Comparison of ENCODE assay signal across 24 cellular contexts in genomic region chr3:73510298-73510697, GRCh38.
A peak's percentile ranks its signal among the peaks of the same experiment; 100 is the strongest.
DNase-seq lines count a peak whose midpoint lies in the region; ATAC-seq and TF ChIP-seq lines count a peak whose summit lies in the region.
"Had no signal": no experiment of that assay in that cellular context is flagged by ENCODE, and none has a peak within 500 bp of the region (broad histone marks: within the 10 kb centered on the region; RNA-seq: fewer than 3 reads in every experiment).

No MANE protein-coding gene starts in this region.

- H3K27me3 ChIP-seq in left ventricle myocardium inferior (ENCODE audit: low read depth) (no peaks in the 10 kb centered on the region), mesenchymal stem cell (ENCODE audit: control insufficient read depth in 1 of 2, insufficient read depth in 1 of 2, low read length in 2 of 2) (no peaks in the 10 kb centered on the region)
- H3K27me3 ChIP-seq: BE2C, body of pancreas, colonic mucosa had no signal

- no peak overlapping the region for H3K4me2 ChIP-seq in mesenchymal stem cell (ENCODE audit: low read length, poor library complexity, severe bottlenecking)

- H3K9me3 Mint-ChIP-seq in endothelial cell (ENCODE audit: unreplicated experiment) (no peaks in the 10 kb centered on the region), nephron (no peaks in the 10 kb centered on the region)
- H3K9me3 Mint-ChIP-seq: activated T-helper 1 cell treated with anti-CD3 and anti-CD28 coated beads, Interleukin-12 subunit alpha, Interleukin-12 subunit beta, Interleukin-2, Interleukin-4 antibody, amounts not matched to agents 30 ng/mL and 10 ng/mL and 1 ng/mL, durations not matched to agents 14 hours and 24 hours and 36 hours had no signal

- H3K4me1 Mint-ChIP-seq in endothelial cell (ENCODE audit: unreplicated experiment) (peaks cover 27% of the 10 kb centered on the region), nephron (peaks cover 81% of the 10 kb centered on the region)
- H3K4me1 Mint-ChIP-seq: activated CD4-positive, alpha-beta T cell treated with anti-CD3 and anti-CD28 coated beads for 36 hours had no signal

- no peak overlapping the region for H3K4ac ChIP-seq in mesenchymal stem cell (ENCODE audit: low read depth in 1 of 2, low read length in 2 of 2)

- no peak overlapping the region for H3K23ac ChIP-seq in mesenchymal stem cell (ENCODE audit: low read length in 2 of 2)

- H3K4me3 ChIP-seq in left ventricle myocardium inferior (no peak overlapping the region), urinary bladder (ENCODE audit: low read depth, low read length) (no peak overlapping the region), mesenchymal stem cell (ENCODE audit: insufficient read depth in 1 of 2, low read depth in 1 of 2, low read length in 2 of 2) (no peak overlapping the region)
- H3K4me3 ChIP-seq: body of pancreas, colonic mucosa had no signal

- 55% methylated on average over 5 of the region's 5 CpGs for WGBS in urinary bladder
- 95% methylated on average over 4 of the region's 5 CpGs for WGBS in mesenchymal stem cell

- H2AK5ac ChIP-seq in mesenchymal stem cell (ENCODE audit: low read length, severe bottlenecking): no peak overlapping the region

- H3K27ac Mint-ChIP-seq in endothelial cell (ENCODE audit: unreplicated experiment) (peak overlapping the region; percentile 59), nephron (peak overlapping the region; percentile 75 to 80 (median 79))
- H3K27ac Mint-ChIP-seq: activated CD4-positive, alpha-beta T cell treated with anti-CD3 and anti-CD28 coated beads for 36 hours; activated naive CD8-positive, alpha-beta T cell; activated T-helper 1 cell treated with anti-CD3 and anti-CD28 coated beads, Interleukin-12 subunit alpha, Interleukin-12 subunit beta, Interleukin-2, Interleukin-4 antibody, amounts not matched to agents 30 ng/mL and 10 ng/mL and 1 ng/mL, durations not matched to agents 14 hours and 24 hours and 36 hours had no signal

- TF ChIP-seq CTCF in left ventricle myocardium inferior (IDR thresholded peaks at IDR 0.05; ENCODE audit: borderline replicate concordance) (no peak), endothelial cell (IDR thresholded peaks at IDR 0.05; ENCODE audit: unreplicated experiment) (no peak), nephron (IDR thresholded peaks at IDR 0.05; ENCODE audit: unreplicated experiment in 3 of 3) (no peak)

- no peak for ATAC-seq in Right ventricle myocardium inferior
- ATAC-seq: activated CD4-positive, alpha-beta T cell treated with anti-CD3 and anti-CD28 coated beads for 36 hours; body of pancreas had no signal

- no peak overlapping the region for H2BK120ac ChIP-seq in mesenchymal stem cell (ENCODE audit: low read depth, low read length)

- H3K27me3 Mint-ChIP-seq in endothelial cell (ENCODE audit: unreplicated experiment): no peaks in the 10 kb centered on the region
- no peaks in the 10 kb centered on the region for H3K27me3 Mint-ChIP-seq in nephron (ENCODE audit: low read depth)

- H2AFZ ChIP-seq in mesenchymal stem cell (ENCODE audit: low read depth, low read length): no peak overlapping the region

- no peak overlapping the region for H4K8ac ChIP-seq in mesenchymal stem cell (ENCODE audit: low read length)

- H3K9me3 ChIP-seq in left ventricle myocardium inferior (replicated peaks) (no peaks in the 10 kb centered on the region), mesenchymal stem cell (ENCODE audit: control insufficient read depth, low read length) (no peaks in the 10 kb centered on the region)
- H3K9me3 ChIP-seq: BE2C, body of pancreas, colonic mucosa, neutrophil had no signal

- H2BK15ac ChIP-seq in mesenchymal stem cell (ENCODE audit: low read depth, poor library complexity, severe bottlenecking): no peak overlapping the region

- H3K27ac ChIP-seq in left ventricle myocardium inferior (replicated peaks) (peak overlapping the region; percentile 68), urinary bladder (ENCODE audit: low read depth) (peak overlapping the region; percentile 16), mesenchymal stem cell (ENCODE audit: low read length, poor library complexity, severe bottlenecking) (no peak overlapping the region)
- H3K27ac ChIP-seq: body of pancreas, HL-60, neutrophil had no signal

- no peak for DNase-seq in left ventricle myocardium inferior
- no peak for DNase-seq in Right ventricle myocardium inferior (ENCODE audit: missing footprints)
- no peak for DNase-seq in endothelial cell (ENCODE audit: low spot score)
- DNase-seq in mesenchymal stem cell: no peak
- DNase-seq in NCI-H748 (lab: John Stamatoyannopoulos, UW; ENCODE audit: unreplicated experiment): no peak
- DNase-seq in NCI-H1048 (lab: John Stamatoyannopoulos, UW): no peak
- DNase-seq: activated CD4-positive, alpha-beta T cell treated with anti-CD3 and anti-CD28 coated beads for 36 hours; BE2C; body of pancreas; Calu3; colonic mucosa; midbrain; NCI-H1436; NCI-H524 treated with DMSO at 0.1 percent for 48 hours; retina; stimulated activated CD8-positive, alpha-beta memory T cell treated with anti-CD3 and anti-CD28 coated beads, Interleukin-4, amount 100 ng/mL, for 48 hours; substantia nigra; SW 1271 had no signal

- H3K14ac ChIP-seq in mesenchymal stem cell (ENCODE audit: low read length in 2 of 2): no peak overlapping the region

- H3K4me1 ChIP-seq in left ventricle myocardium inferior (peaks cover 83% of the 10 kb centered on the region), urinary bladder (ENCODE audit: insufficient read depth) (no peaks in the 10 kb centered on the region), mesenchymal stem cell (ENCODE audit: control insufficient read depth, insufficient read depth, low read depth, low read length) (peaks cover 4% of the 10 kb centered on the region)

- H3K4me3 Mint-ChIP-seq in endothelial cell (ENCODE audit: unreplicated experiment): no peak overlapping the region
- peak overlapping the region in 1 of 3 experiments; percentile 12 for H3K4me3 Mint-ChIP-seq in nephron
- H3K4me3 Mint-ChIP-seq: activated CD4-positive, alpha-beta T cell treated with anti-CD3 and anti-CD28 coated beads for 36 hours; activated naive CD8-positive, alpha-beta T cell; activated T-helper 1 cell treated with anti-CD3 and anti-CD28 coated beads, Interleukin-12 subunit alpha, Interleukin-12 subunit beta, Interleukin-2, Interleukin-4 antibody, amounts not matched to agents 30 ng/mL and 10 ng/mL and 1 ng/mL, durations not matched to agents 14 hours and 24 hours and 36 hours had no signal

- intact Hi-C loops in left ventricle myocardium inferior (cut with micrococcal nuclease): no loop called here
- intact Hi-C loops in Right ventricle myocardium inferior (cut with DNase I): no loop called here

- H3K9ac ChIP-seq in mesenchymal stem cell (ENCODE audit: low read length): no peak overlapping the region

- H3K18ac ChIP-seq in mesenchymal stem cell (ENCODE audit: low read depth in 1 of 2, low read length in 2 of 2): no peak overlapping the region

- H3K79me1 ChIP-seq in mesenchymal stem cell (replicated peaks; ENCODE audit: low read length, poor library complexity, severe bottlenecking): peaks cover 1% of the 10 kb centered on the region

- no peak overlapping the region for H2BK12ac ChIP-seq in mesenchymal stem cell (ENCODE audit: low read length in 2 of 2)

- no peaks in the 10 kb centered on the region for H3K36me3 Mint-ChIP-seq in endothelial cell (ENCODE audit: low read depth, unreplicated experiment)
- no peaks in the 10 kb centered on the region for H3K36me3 Mint-ChIP-seq in nephron (ENCODE audit: low read depth)
- H3K36me3 Mint-ChIP-seq: activated naive CD8-positive, alpha-beta T cell had no signal

- H2BK5ac ChIP-seq in mesenchymal stem cell (ENCODE audit: low read depth, low read length, poor library complexity, severe bottlenecking): no peak overlapping the region

- no peak overlapping the region for H4K91ac ChIP-seq in mesenchymal stem cell (ENCODE audit: low read length)

- H3K36me3 ChIP-seq in left ventricle myocardium inferior (no peaks in the 10 kb centered on the region), urinary bladder (ENCODE audit: insufficient read depth) (no peaks in the 10 kb centered on the region), mesenchymal stem cell (ENCODE audit: control insufficient read depth in 1 of 2, insufficient read depth in 2 of 2, low read depth in 1 of 2, low read length in 2 of 2) (peaks cover 0 to 6% of the 10 kb centered on the region in 2 experiments)
- H3K36me3 ChIP-seq: BE2C, colonic mucosa, neutrophil had no signal
